Comparison of ENCODE assay signal across 11 cellular contexts in genomic region chr14:20667957-20668356, GRCh38. TPM values are rescaled to one million over a fixed set of nuclear protein-coding genes. Genes with fewer than 3 reads are reported as not detected.
A peak's percentile ranks its signal among the peaks of the same experiment; 100 is the strongest.
DNase-seq lines count a peak whose midpoint lies in the region; ATAC-seq and TF ChIP-seq lines count a peak whose summit lies in the region.
"Had no signal": no experiment of that assay in that cellular context is flagged by ENCODE, and none has a peak within 500 bp of the region (broad histone marks: within the 10 kb centered on the region; RNA-seq: fewer than 3 reads in every experiment).

No MANE protein-coding gene starts in this region.

- TF ChIP-seq POLR2A in GM19193 (IDR thresholded peaks at IDR 0.05; ENCODE audit: extremely low read depth, insufficient read depth, insufficient read length) (peak; percentile 48), esophagus muscularis mucosa (IDR thresholded peaks at IDR 0.05; ENCODE audit: low read depth) (no peak)

- H3K27ac Mint-ChIP-seq in T-helper 17 cell, result peak overlapping the region; percentile 2

- H3K27ac ChIP-seq in esophagus muscularis mucosa (replicated peaks in 1 of 4), result no peak overlapping the region

- H3K27me3 ChIP-seq in esophagus muscularis mucosa, result peaks cover 0 to 52% (median 11%) of the 10 kb centered on the region in 4 donors

- no peaks in the 10 kb centered on the region for H3K27me3 Mint-ChIP-seq in T-helper 17 cell

- peak; percentile 64 for ATAC-seq in HG02943 (IDR thresholded peaks at IDR 0.05; ENCODE audit: low read depth, unreplicated experiment)
- peak; percentile 43 for ATAC-seq in T-helper 17 cell
- ATAC-seq in omental fat pad (ENCODE audit: low FRiP score), result no peak

- no peaks in the 10 kb centered on the region for H3K36me3 Mint-ChIP-seq in T-helper 17 cell (ENCODE audit: low read depth)

- intact Hi-C loops in esophagus muscularis mucosa (cut with DNase I), result no loop called here

- TF ChIP-seq CTCF in GM10248 (IDR thresholded peaks at IDR 0.05; ENCODE audit: control extremely low read depth, extremely low read depth, low read depth, missing control alignments) (no peak), omental fat pad (IDR thresholded peaks at IDR 0.05) (no peak), esophagus muscularis mucosa (IDR thresholded peaks at IDR 0.05) (no peak)

- peak; percentile 72 for DNase-seq in GM10248 (ENCODE audit: extremely low spot score)
- DNase-seq in T-helper 17 cell, result no peak
- DNase-seq in omental fat pad (ENCODE audit: low spot score), result no peak
- no peak for DNase-seq in esophagus muscularis mucosa (ENCODE audit: extremely low spot score)
- DNase-seq in medulla oblongata (ENCODE audit: extremely low spot score), result no peak
- DNase-seq in cerebellum (ENCODE audit: low spot score), result no peak
- DNase-seq: caudate nucleus had no signal

- H3K4me3 ChIP-seq in esophagus muscularis mucosa, result no peak overlapping the region

- H3K4me1 Mint-ChIP-seq in T-helper 17 cell, result peaks cover 22% of the 10 kb centered on the region

- no peak overlapping the region for H3K4me3 Mint-ChIP-seq in T-helper 17 cell

- CTCF ChIA-PET in GM10248 (lab: Yijun Ruan, JAX), result interaction anchor here (0.7 to 3.3 kb wide), 12 partner anchors 9 to 303 kb away, joined by 3 to 49 read pairs (median 4); no protein-coding TSS in a partner anchor

- TF ChIP-seq EP300 in esophagus muscularis mucosa (IDR thresholded peaks at IDR 0.05), result no peak

- WGBS in esophagus muscularis mucosa, result 72% methylated on average over 2 of the region's 2 CpGs

- H3K9me3 ChIP-seq in T-helper 17 cell (ENCODE audit: control insufficient read depth, low read length, poor library complexity, severe bottlenecking) (no peaks in the 10 kb centered on the region), esophagus muscularis mucosa (no peaks in the 10 kb centered on the region)

- POLR2A ChIA-PET in GM10248 (lab: Yijun Ruan, JAX), result interaction anchor here (1.4 to 2.4 kb wide), 2 partner anchors 13 to 325 kb away, joined by 4 to 16 read pairs; partner anchors contain the start of gene PARP2

- H3K36me3 ChIP-seq in esophagus muscularis mucosa, result no peaks in the 10 kb centered on the region

- H3K4me1 ChIP-seq in esophagus muscularis mucosa, result peaks cover 4 to 10% (median 10%) of the 10 kb centered on the region in 4 donors

RNA-seq across cellular contexts. Expression of gene RNASE4, which starts 16.4 kb away (rescaled TPM):
- total RNA-seq in T-helper 17 cell (under 1 TPM in 1 of 2 donors, not detected in 1; 0.63 TPM), omental fat pad (100 to 1,000 TPM; 115 to 280 (median 181) TPM), esophagus muscularis mucosa (100 to 1,000 TPM in 1 of 4 donors, 10 to 100 TPM in 3; 61.9 to 107 (median 82.9) TPM), cerebellum (2.6 TPM)

RNA-seq across cellular contexts. Expression of gene ANG, which starts 20.6 kb away (rescaled TPM):
- total RNA-seq in T-helper 17 cell, result under 1 TPM in 1 of 2 donors, not detected in 1; 0.40 TPM
- total RNA-seq in omental fat pad, result 100 to 1,000 TPM in 1 of 4 donors, 10 to 100 TPM in 3; 24.4 to 114 (median 45.6) TPM
- total RNA-seq in esophagus muscularis mucosa, result 10 to 100 TPM; 13.7 to 30.6 (median 19.8) TPM
- 1.5 TPM for total RNA-seq in cerebellum

RNA-seq across cellular contexts. Expression of gene OR6S1, which starts 26.5 kb away (rescaled TPM):
- total RNA-seq in T-helper 17 cell (not detected), omental fat pad (not detected), esophagus muscularis mucosa (not detected), cerebellum (not detected)
- total RNA-seq: Daoy, temporal lobe had no signal

Comparison
In these comparisons a context has a peak if more than half of its experiments do, and no peak if none do; other contexts are left out.
1. RNA of gene RNASE4, which starts 16.4 kb away (total RNA-seq): 115 to 280 TPM in omental fat pad and 61.9 to 107 TPM in esophagus muscularis mucosa; 2.6 TPM in cerebellum (single experiment) and 0.63 TPM in T-helper 17 cell; every median in the first group is over 10 times any median in the second.